Comparison of ENCODE assay signal across 2 cellular contexts in the genomic region with DNA sequence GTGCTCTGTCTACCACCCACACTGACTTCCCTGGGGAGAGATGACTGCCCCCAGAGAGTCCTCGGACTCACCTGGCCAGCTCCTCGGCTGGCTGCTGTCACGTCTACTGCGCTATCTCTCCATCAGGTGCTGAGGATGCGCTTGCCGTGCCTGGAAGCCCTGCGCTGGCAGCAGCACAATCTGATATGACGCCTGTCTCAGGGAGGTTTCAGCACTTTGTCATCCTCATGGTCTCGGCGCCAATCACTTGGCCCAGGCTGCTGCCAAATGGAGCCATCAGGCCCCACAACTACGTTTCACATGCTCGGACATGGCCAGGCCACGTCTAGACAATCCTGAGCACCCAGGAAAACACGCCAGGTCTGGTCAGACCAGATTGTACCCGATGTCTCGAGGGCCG.
TF ChIP-seq lines count a peak whose summit lies in the region.

No MANE protein-coding gene starts in this region.

TF ChIP-seq in IMR-90, 13 proteins besides CTCF, POLR2A, EP300 and RAD21:
- TF ChIP-seq BHLHE40 (IDR thresholded peaks at IDR 0.05; ENCODE audit: low read depth, low read length) = no peak
- no peak for TF ChIP-seq FOS (IDR thresholded peaks at IDR 0.05; ENCODE audit: low read depth, low read length)
- no peak for TF ChIP-seq MXI1 (IDR thresholded peaks at IDR 0.05; ENCODE audit: borderline replicate concordance, low read depth, low read length)
- no peak for TF ChIP-seq CEBPB (IDR thresholded peaks at IDR 0.05; ENCODE audit: low read depth, low read length)

TF ChIP-seq in SK-N-SH, 30 proteins besides CTCF, POLR2A, EP300 and RAD21:
- TF ChIP-seq NFIC (IDR thresholded peaks at IDR 0.05; ENCODE audit: borderline replicate concordance) (peak; percentile 61), SIN3A (IDR thresholded peaks at IDR 0.05; ENCODE audit: borderline replicate concordance, low read depth, low read length) (no peak), TCF12 (IDR thresholded peaks at IDR 0.05) (peak; percentile 42), FOXM1 (IDR thresholded peaks at IDR 0.05; ENCODE audit: low read depth) (no peak), GATA2 (CRISPR knock-in tag; IDR thresholded peaks at IDR 0.05) (peak; percentile 71), PBX3 (IDR thresholded peaks at IDR 0.05) (peak; percentile 43)
